20 cellular contexts compared by ENCODE assay signal in the genomic region with DNA sequence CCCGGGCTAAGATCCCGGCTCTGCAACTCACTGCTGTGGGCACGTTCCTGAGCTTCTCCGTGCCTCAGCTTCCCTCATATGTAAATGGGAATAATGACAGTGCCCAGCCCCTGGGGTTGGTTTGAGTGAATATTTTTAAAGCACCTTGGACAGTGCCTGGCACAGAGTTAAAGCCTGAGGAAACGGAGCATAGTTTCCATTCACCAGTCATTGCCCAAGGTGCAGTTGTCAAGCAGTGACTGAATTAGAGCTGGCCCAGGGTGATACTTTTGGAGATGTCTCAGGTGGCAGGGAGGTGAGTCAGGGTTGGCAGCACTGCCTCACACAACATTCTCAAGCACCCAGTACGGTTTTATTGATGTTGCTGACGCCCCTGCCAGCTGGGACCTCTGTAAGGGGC. TPM values are rescaled to one million over a fixed set of nuclear protein-coding genes. Genes with fewer than 3 reads are reported as not detected.
A peak's percentile ranks its signal among the peaks of the same experiment; 100 is the strongest.
DNase-seq lines count a peak whose midpoint lies in the region; ATAC-seq, FAIRE-seq and TF ChIP-seq lines count a peak whose summit lies in the region.
"Had no signal": no experiment of that assay in that cellular context is flagged by ENCODE, and none has a peak within 500 bp of the region (broad histone marks: within the 10 kb centered on the region; RNA-seq: fewer than 3 reads in every experiment).

No MANE protein-coding gene starts in this region.

- no peaks in the 10 kb centered on the region for H3K27me3 ChIP-seq in GM23338 (ENCODE audit: insufficient read depth)
- H3K27me3 ChIP-seq: SJSA1 had no signal

- no peak overlapping the region for H3K4me3 Mint-ChIP-seq in activated CD4-positive, alpha-beta T cell treated with anti-CD3 and anti-CD28 coated beads for 36 hours
- no peak overlapping the region for H3K4me3 Mint-ChIP-seq in activated CD4-positive, alpha-beta T cell treated with anti-CD3 and anti-CD28 coated beads, Interleukin-2, amount 10 ng/mL, durations not matched to agents 7 days and 5 days
- no peak overlapping the region for H3K4me3 Mint-ChIP-seq in GM23338
- no peak overlapping the region for H3K4me3 Mint-ChIP-seq in brain
- H3K4me3 Mint-ChIP-seq: CD8-positive, alpha-beta T cell; IgD-negative memory B cell had no signal

- no peak overlapping the region for H2AFZ ChIP-seq in GM23338

- H3K27me3 Mint-ChIP-seq in activated CD4-positive, alpha-beta T cell treated with anti-CD3 and anti-CD28 coated beads for 36 hours, result no peaks in the 10 kb centered on the region
- H3K27me3 Mint-ChIP-seq in activated CD4-positive, alpha-beta T cell treated with anti-CD3 and anti-CD28 coated beads, Interleukin-2, amount 10 ng/mL, durations not matched to agents 7 days and 5 days, result no peaks in the 10 kb centered on the region
- H3K27me3 Mint-ChIP-seq in GM23338 (ENCODE audit: insufficient read depth, low read depth, poor library complexity) (peaks cover 7% of the 10 kb centered on the region), brain (peaks cover 3% of the 10 kb centered on the region)
- H3K27me3 Mint-ChIP-seq: IgD-negative memory B cell had no signal

- intact Hi-C loops in activated CD4-positive, alpha-beta T cell treated with anti-CD3 and anti-CD28 coated beads for 36 hours (cut with DNase I, micrococcal nuclease), result no loop called here

- no peak for TF ChIP-seq POLR2A in GM12891 (IDR thresholded peaks at IDR 0.05; ENCODE audit: low read depth, low read length)

- peaks cover 3% of the 10 kb centered on the region; the same call in 1 of the 2 replicates for H3F3A ChIP-seq in GM23338 (replicated peaks; ENCODE audit: low read depth)

- no peak overlapping the region for H3K27ac ChIP-seq in GM23338 (ENCODE audit: low read depth)
- H3K27ac ChIP-seq: SJSA1 had no signal

- no peaks in the 10 kb centered on the region for H4K20me1 ChIP-seq in GM23338 (replicated peaks; ENCODE audit: insufficient read depth)

- POLR2A ChIA-PET in activated CD4-positive, alpha-beta T cell treated with anti-CD3 and anti-CD28 coated beads for 36 hours (lab: Charles Lee), result no interaction called here
- POLR2A ChIA-PET in activated CD4-positive, alpha-beta T cell treated with anti-CD3 and anti-CD28 coated beads, Interleukin-2, amount 10 ng/mL, durations not matched to agents 7 days and 5 days (lab: Charles Lee), result no interaction called here

- no peak overlapping the region for H3K4me2 ChIP-seq in GM23338

- TF ChIP-seq CTCF in GM23338 (conservative IDR thresholded peaks at IDR 0.05; ENCODE audit: low read depth in 2 of 2) (no peak), brain (conservative IDR thresholded peaks at IDR 0.05) (no peak)

- no peaks in the 10 kb centered on the region for H3K9me3 Mint-ChIP-seq in activated CD4-positive, alpha-beta T cell treated with anti-CD3 and anti-CD28 coated beads for 36 hours (ENCODE audit: low read depth)
- peaks cover 2% of the 10 kb centered on the region for H3K9me3 Mint-ChIP-seq in activated CD4-positive, alpha-beta T cell treated with anti-CD3 and anti-CD28 coated beads, Interleukin-2, amount 10 ng/mL, durations not matched to agents 7 days and 5 days
- no peaks in the 10 kb centered on the region for H3K9me3 Mint-ChIP-seq in GM23338
- peaks cover 0 to 9% (median 0%) of the 10 kb centered on the region in 5 experiments for H3K9me3 Mint-ChIP-seq in brain
- H3K9me3 Mint-ChIP-seq: CD8-positive, alpha-beta T cell; IgD-negative memory B cell had no signal

- CTCF ChIA-PET in activated CD4-positive, alpha-beta T cell treated with anti-CD3 and anti-CD28 coated beads for 36 hours (lab: Charles Lee), result interaction anchor here (0.7 to 1.6 kb wide), 5 partner anchors 9 to 141 kb away, joined by 3 to 5 read pairs (median 3); no protein-coding TSS in a partner anchor
- CTCF ChIA-PET in activated CD4-positive, alpha-beta T cell treated with anti-CD3 and anti-CD28 coated beads, Interleukin-2, amount 10 ng/mL, durations not matched to agents 7 days and 5 days (lab: Charles Lee), result no interaction called here

- no peak for FAIRE-seq in GM12891 (lab: Jason Lieb, UNC)
- FAIRE-seq: GM19239 had no signal

- peaks cover 15% of the 10 kb centered on the region for H3K36me3 Mint-ChIP-seq in activated CD4-positive, alpha-beta T cell treated with anti-CD3 and anti-CD28 coated beads for 36 hours (ENCODE audit: low read depth)
- peaks cover 6% of the 10 kb centered on the region for H3K36me3 Mint-ChIP-seq in activated CD4-positive, alpha-beta T cell treated with anti-CD3 and anti-CD28 coated beads, Interleukin-2, amount 10 ng/mL, durations not matched to agents 7 days and 5 days (ENCODE audit: low read depth)
- peaks cover 4% of the 10 kb centered on the region; the same call in 2 of the 3 replicates for H3K36me3 Mint-ChIP-seq in GM23338 (ENCODE audit: low read depth)
- H3K36me3 Mint-ChIP-seq in brain, result peaks cover 34% of the 10 kb centered on the region

- H3K27ac Mint-ChIP-seq in activated CD4-positive, alpha-beta T cell treated with anti-CD3 and anti-CD28 coated beads for 36 hours, result no peak overlapping the region
- no peak overlapping the region for H3K27ac Mint-ChIP-seq in activated CD4-positive, alpha-beta T cell treated with anti-CD3 and anti-CD28 coated beads, Interleukin-2, amount 10 ng/mL, durations not matched to agents 7 days and 5 days
- H3K27ac Mint-ChIP-seq in GM23338 (no peak overlapping the region), brain (peak overlapping the region in 3 of 5 experiments; percentile 17 to 98 (median 35))
- H3K27ac Mint-ChIP-seq: CD8-positive, alpha-beta T cell had no signal

- no peaks in the 10 kb centered on the region for H3K9me2 ChIP-seq in GM23338 (ENCODE audit: insufficient read depth)

- H3K4me1 Mint-ChIP-seq in activated CD4-positive, alpha-beta T cell treated with anti-CD3 and anti-CD28 coated beads for 36 hours, result peaks cover 23% of the 10 kb centered on the region
- peaks cover 20% of the 10 kb centered on the region for H3K4me1 Mint-ChIP-seq in activated CD4-positive, alpha-beta T cell treated with anti-CD3 and anti-CD28 coated beads, Interleukin-2, amount 10 ng/mL, durations not matched to agents 7 days and 5 days
- H3K4me1 Mint-ChIP-seq in GM23338 (peaks cover 21% of the 10 kb centered on the region), brain (peaks cover 29% of the 10 kb centered on the region)

- DNase-seq in activated CD4-positive, alpha-beta T cell treated with anti-CD3 and anti-CD28 coated beads for 36 hours, result no peak
- DNase-seq in activated CD4-positive, alpha-beta T cell treated with anti-CD3 and anti-CD28 coated beads, Interleukin-2, amount 10 ng/mL, durations not matched to agents 7 days and 5 days, result no peak
- no peak for DNase-seq in GM23338 (ENCODE audit: low spot score)
- peak; percentile 10 to 19 for DNase-seq in lung microvascular endothelial cell (ENCODE audit: low read depth in 2 of 2)
- DNase-seq in GM12891 (ENCODE audit: insufficient read length, low spot score), result no peak
- no peak for DNase-seq in SK-N-DZ (ENCODE audit: low spot score)
- DNase-seq: 8988T; Calu3; CD8-positive, alpha-beta T cell; DMS153; GDM1; Karpas-422; NCI-H1417; NCI-H526 had no signal

- H3K4me3 ChIP-seq in GM23338, result no peak overlapping the region
- H3K4me3 ChIP-seq: SJSA1 had no signal

- no peaks in the 10 kb centered on the region for H3K79me2 ChIP-seq in GM23338 (replicated peaks; ENCODE audit: insufficient read depth)

- H3K36me3 ChIP-seq in GM23338 (ENCODE audit: insufficient read depth), result no peaks in the 10 kb centered on the region
- H3K36me3 ChIP-seq: SJSA1 had no signal

- peaks cover 13% of the 10 kb centered on the region; the same call in 1 of the 2 replicates for H3K4me1 ChIP-seq in GM23338 (ENCODE audit: insufficient read depth)

- peak; percentile 24 for ATAC-seq in activated CD4-positive, alpha-beta T cell treated with anti-CD3 and anti-CD28 coated beads for 36 hours
- ATAC-seq in GM23338, result no peak
- no peak for ATAC-seq in GM19395 (IDR thresholded peaks at IDR 0.05; ENCODE audit: unreplicated experiment)
- ATAC-seq: CD8-positive, alpha-beta T cell; Right ventricle myocardium inferior had no signal

TF ChIP-seq in GM12891, 5 proteins besides CTCF, POLR2A, EP300 and RAD21:
- no peak for TF ChIP-seq TAF1 (IDR thresholded peaks at IDR 0.05; ENCODE audit: low read depth, low read length)
- TF ChIP-seq POU2F2 (IDR thresholded peaks at IDR 0.05; ENCODE audit: low read depth, low read length), result no peak
- TF ChIP-seq PAX5 (IDR thresholded peaks at IDR 0.05; ENCODE audit: insufficient read depth, low read length, severe bottlenecking), result no peak
- TF ChIP-seq SPI1 (IDR thresholded peaks at IDR 0.05; ENCODE audit: low read depth, low read length), result no peak
- no peak for TF ChIP-seq POLR2AphosphoS5 (IDR thresholded peaks at IDR 0.05; ENCODE audit: low read depth, low read length)

RNA-seq across cellular contexts. Expression of a gene that starts 12.2 kb away (rescaled TPM):
- total RNA-seq in activated CD4-positive, alpha-beta T cell treated with anti-CD3 and anti-CD28 coated beads for 36 hours, result 10 to 100 TPM; 13.6 to 15.8 TPM
- 1 to 10 TPM; 7.8 to 9.5 TPM for total RNA-seq in activated CD4-positive, alpha-beta T cell treated with anti-CD3 and anti-CD28 coated beads, Interleukin-2, amount 10 ng/mL, durations not matched to agents 7 days and 5 days
- 52.0 and 58.7 TPM in 2 replicates for total RNA-seq in GM23338 (2014; rRNA removed; shearing (Covaris generic))
- polyA plus RNA-seq in GM23338 (2016; fragmentation: Nextera tagmentation; extraction: Ambion mirVana) (45.1 and 50.5 TPM in 2 replicates), brain (ENCODE audit: insufficient read depth, low read depth, low replicate concordance) (6.9 TPM)
- 6.1 and 6.2 TPM in 2 replicates for total RNA-seq in lung microvascular endothelial cell
- polyA plus RNA-seq in GM12891 (2012; ENCODE audit: low read depth, missing spikeins), result 9.4 TPM
- polyA plus RNA-seq in SK-N-DZ (2014; cell fraction: cytosol; rRNA removed), result 24.4 and 26.3 TPM in 2 replicates
- polyA plus RNA-seq in SK-N-DZ (2014; cell fraction: nucleus; rRNA removed), result 16.9 and 17.7 TPM in 2 replicates

Comparison
In these comparisons a context has a peak if more than half of its experiments do, and no peak if none do; other contexts are left out.
1. DNase-seq: peak in lung microvascular endothelial cell (2 of 2); none in activated CD4-positive, alpha-beta T cell treated with anti-CD3 and anti-CD28 coated beads for 36 hours (single experiment), activated CD4-positive, alpha-beta T cell treated with anti-CD3 and anti-CD28 coated beads, Interleukin-2, amount 10 ng/mL, durations not matched to agents 7 days and 5 days (single experiment), GM23338 (single experiment), GM12891 (single experiment) and SK-N-DZ (single experiment).
2. H3K27ac Mint-ChIP-seq: peak in brain (3 of 5); none in activated CD4-positive, alpha-beta T cell treated with anti-CD3 and anti-CD28 coated beads for 36 hours (single experiment), activated CD4-positive, alpha-beta T cell treated with anti-CD3 and anti-CD28 coated beads, Interleukin-2, amount 10 ng/mL, durations not matched to agents 7 days and 5 days (single experiment) and GM23338 (single experiment).